21 cellular contexts compared by ENCODE assay signal in genomic region chr9:5639816-5640215, GRCh38. TPM values are rescaled to one million over a fixed set of nuclear protein-coding genes. Genes with fewer than 3 reads are reported as not detected.
DNase-seq lines count a peak whose midpoint lies in the region; ATAC-seq, FAIRE-seq and TF ChIP-seq lines count a peak whose summit lies in the region.
"Had no signal": no experiment of that assay in that cellular context is flagged by ENCODE, and none has a peak within 500 bp of the region (broad histone marks: within the 10 kb centered on the region; RNA-seq: fewer than 3 reads in every experiment).

No MANE protein-coding gene starts in this region.

- no peak for TF ChIP-seq POLR2A in GM12892 (IDR thresholded peaks at IDR 0.05; ENCODE audit: low read depth, low read length)
- TF ChIP-seq POLR2A in GM18505 (IDR thresholded peaks at IDR 0.05; ENCODE audit: borderline replicate concordance, extremely low read depth, insufficient read depth, insufficient read length) = no peak

- no peak overlapping the region for H3K27ac ChIP-seq in HEK293 (ENCODE audit: extremely low read depth, low read depth, low read length)
- H3K27ac ChIP-seq: 22Rv1; A549; BLaER1 treated with 17β-estradiol and CSF1 and Interleukin-3, amounts not matched to agents 10 nM and 100 nM; C4-2B had no signal

- H3K27me3 Mint-ChIP-seq in chondrocyte (ENCODE audit: low read depth) (no peaks in the 10 kb centered on the region), T-cell (no peaks in the 10 kb centered on the region)
- H3K27me3 Mint-ChIP-seq: B cell; CD4-positive, alpha-beta T cell had no signal

- no peaks in the 10 kb centered on the region for H3K4me1 ChIP-seq in HEK293 (ENCODE audit: control insufficient read depth, insufficient read depth, low read length)
- H3K4me1 ChIP-seq: Caco-2 had no signal

- no peaks in the 10 kb centered on the region; a peak in 1 of 3 replicates for H3K36me3 ChIP-seq in HEK293 (ENCODE audit: control insufficient read depth in 2 of 2, insufficient read depth in 1 of 2, low read length in 2 of 2)

- H3K4me3 ChIP-seq in HEK293 (ENCODE audit: low read depth, low read length) = no peak overlapping the region
- H3K4me3 ChIP-seq: A549; BLaER1 treated with 17β-estradiol and CSF1 and Interleukin-3, amounts not matched to agents 10 nM and 100 nM had no signal

- H3K36me3 Mint-ChIP-seq in chondrocyte (ENCODE audit: low read depth) = peaks cover 15% of the 10 kb centered on the region
- peaks cover 63% of the 10 kb centered on the region for H3K36me3 Mint-ChIP-seq in T-cell

- H3K4me3 Mint-ChIP-seq in chondrocyte (ENCODE audit: unreplicated experiment) (no peak overlapping the region), T-cell (no peak overlapping the region)
- H3K4me3 Mint-ChIP-seq: B cell; CD4-positive, alpha-beta T cell; CD8-positive, alpha-beta T cell had no signal

- H3K27ac Mint-ChIP-seq in chondrocyte (ENCODE audit: unreplicated experiment) (peak overlapping the region; percentile 50), T-cell (no peak overlapping the region)
- H3K27ac Mint-ChIP-seq: B cell; CD4-positive, alpha-beta T cell; CD8-positive, alpha-beta T cell had no signal

- POLR2A ChIA-PET in HEK293 (lab: Yijun Ruan, JAX) = no interaction called here
- POLR2A ChIA-PET in T-cell (lab: Charles Lee) = no interaction called here

- no peak for DNase-seq in GM12892 (ENCODE audit: insufficient read length)
- no peak for DNase-seq in chondrocyte (ENCODE audit: low spot score)
- no peak for DNase-seq in T-cell
- DNase-seq: AML-193; Caco-2; Calu3; CD4-positive, alpha-beta T cell; CD8-positive, alpha-beta T cell; DMS79 treated with DMSO at 0.1 percent for 48 hours; GF-D8 had no signal

- peaks cover 37% of the 10 kb centered on the region for H3K9me3 Mint-ChIP-seq in chondrocyte (ENCODE audit: low read depth)
- peaks cover 21 to 47% (median 24%) of the 10 kb centered on the region in 3 donors for H3K9me3 Mint-ChIP-seq in T-cell

- CTCF ChIA-PET in HEK293 (lab: Yijun Ruan, JAX) = no interaction called here
- CTCF ChIA-PET in T-cell (lab: Charles Lee) = no interaction called here

- ATAC-seq in GM18505 (IDR thresholded peaks at IDR 0.05; ENCODE audit: unreplicated experiment) = no peak
- ATAC-seq in GM19467 (IDR thresholded peaks at IDR 0.05; ENCODE audit: unreplicated experiment) = no peak
- no peak for ATAC-seq in T-cell (replicated peaks in 1 of 4)
- ATAC-seq: A549; CD8-positive, alpha-beta T cell had no signal

- H3K4me1 Mint-ChIP-seq in chondrocyte (ENCODE audit: low read depth) = peaks cover 34% of the 10 kb centered on the region
- peaks cover 37 to 51% (median 48%) of the 10 kb centered on the region in 3 donors for H3K4me1 Mint-ChIP-seq in T-cell

- TF ChIP-seq CTCF in HEK293 (tag by site-specific recombination; IDR thresholded peaks at IDR 0.05) (no peak), chondrocyte (IDR thresholded peaks at IDR 0.05) (no peak)

- H3K9me3 ChIP-seq in HEK293 (ENCODE audit: control insufficient read depth, insufficient read depth, low read depth, low read length) = no peaks in the 10 kb centered on the region

- peak; percentile 33 for FAIRE-seq in GM12892 (lab: Jason Lieb, UNC)
- FAIRE-seq: D721Med, G401.6, GM19239 had no signal

TF ChIP-seq in HEK293, 187 proteins besides CTCF, POLR2A, EP300 and RAD21:
- TF ChIP-seq ZNF157 (tag by site-specific recombination; IDR thresholded peaks at IDR 0.05) = no peak
- peak; percentile 67; the same call in 1 of the 2 replicates for TF ChIP-seq TRIM28 (IDR thresholded peaks at IDR 0.05; ENCODE audit: borderline replicate concordance, low read length)
- TF ChIP-seq SETDB1 (IDR thresholded peaks at IDR 0.05; ENCODE audit: insufficient read length, low read length) = peak; percentile 98

RNA-seq across cellular contexts. Expression of gene RIC1, which starts 10.9 kb away (rescaled TPM):
- 16.8 TPM for polyA plus RNA-seq in GM12892 (2012; ENCODE audit: missing spikeins)
- total RNA-seq in chondrocyte = 34.4 to 40.7 TPM (median 39.3 TPM) in 3 replicates
- 10 to 100 TPM; 22.2 to 29.9 (median 22.9) TPM for total RNA-seq in T-cell
